In the genomic region with DNA sequence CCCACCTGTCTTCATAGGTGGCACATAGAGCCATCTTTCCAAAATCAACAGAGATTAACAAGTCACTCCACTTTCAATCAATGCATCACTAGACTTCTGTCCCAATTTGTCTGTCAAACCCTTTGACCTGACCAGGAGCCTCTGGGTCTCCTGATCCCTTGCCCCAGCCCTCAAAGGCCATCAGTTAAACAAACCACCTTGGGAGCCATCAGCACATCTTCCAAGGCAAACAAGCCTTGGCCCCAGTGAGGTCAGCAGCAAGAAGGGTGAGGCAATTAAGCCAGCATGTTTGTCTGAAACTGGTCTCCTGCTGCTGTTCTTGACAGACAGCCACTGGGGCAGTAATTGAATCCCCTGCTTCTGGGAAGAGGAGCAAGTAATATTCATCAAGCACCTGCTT, we compare ENCODE assay signal across 2 cellular contexts.
TF ChIP-seq lines count a peak whose summit lies in the region.

No MANE protein-coding gene starts in this region.

TF ChIP-seq in HEK293, 187 proteins besides CTCF, POLR2A, EP300 and RAD21:
- TF ChIP-seq, protein P1, sequence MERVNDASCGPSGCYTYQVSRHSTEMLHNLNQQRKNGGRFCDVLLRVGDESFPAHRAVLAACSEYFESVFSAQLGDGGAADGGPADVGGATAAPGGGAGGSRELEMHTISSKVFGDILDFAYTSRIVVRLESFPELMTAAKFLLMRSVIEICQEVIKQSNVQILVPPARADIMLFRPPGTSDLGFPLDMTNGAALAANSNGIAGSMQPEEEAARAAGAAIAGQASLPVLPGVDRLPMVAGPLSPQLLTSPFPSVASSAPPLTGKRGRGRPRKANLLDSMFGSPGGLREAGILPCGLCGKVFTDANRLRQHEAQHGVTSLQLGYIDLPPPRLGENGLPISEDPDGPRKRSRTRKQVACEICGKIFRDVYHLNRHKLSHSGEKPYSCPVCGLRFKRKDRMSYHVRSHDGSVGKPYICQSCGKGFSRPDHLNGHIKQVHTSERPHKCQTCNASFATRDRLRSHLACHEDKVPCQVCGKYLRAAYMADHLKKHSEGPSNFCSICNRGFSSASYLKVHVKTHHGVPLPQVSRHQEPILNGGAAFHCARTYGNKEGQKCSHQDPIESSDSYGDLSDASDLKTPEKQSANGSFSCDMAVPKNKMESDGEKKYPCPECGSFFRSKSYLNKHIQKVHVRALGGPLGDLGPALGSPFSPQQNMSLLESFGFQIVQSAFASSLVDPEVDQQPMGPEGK (tag by site-specific recombination; IDR thresholded peaks at IDR 0.05): no peak
- no peak for TF ChIP-seq SP2 (tag by site-specific recombination; IDR thresholded peaks at IDR 0.05)
- TF ChIP-seq ZNF114 (tag by site-specific recombination; IDR thresholded peaks at IDR 0.05): no peak
- peak; percentile 44; the same call in 1 of the 2 replicates for TF ChIP-seq ZIC2 (tag by site-specific recombination; IDR thresholded peaks at IDR 0.05)
- no peak for TF ChIP-seq ZNF843 (tag by site-specific recombination; IDR thresholded peaks at IDR 0.05)
- peak; percentile 24 for TF ChIP-seq SETDB1 (IDR thresholded peaks at IDR 0.05; ENCODE audit: insufficient read length, low read length)
- no peak for TF ChIP-seq ZNF140 (tag by site-specific recombination; IDR thresholded peaks at IDR 0.05)
- peak; percentile 27; the same call in 1 of the 2 replicates for TF ChIP-seq GLIS1 (tag by site-specific recombination; IDR thresholded peaks at IDR 0.05)
- TF ChIP-seq ZNF426 (tag by site-specific recombination; IDR thresholded peaks at IDR 0.05): no peak
- TF ChIP-seq ZNF654 (tag by site-specific recombination; IDR thresholded peaks at IDR 0.05; ENCODE audit: low read depth): no peak
- no peak for TF ChIP-seq ZNF10 (tag by site-specific recombination; IDR thresholded peaks at IDR 0.05)
- no peak for TF ChIP-seq GLI2 (tag by site-specific recombination; IDR thresholded peaks at IDR 0.05; ENCODE audit: borderline replicate concordance, low read depth)
- no peak for TF ChIP-seq ZNF677 (tag by site-specific recombination; IDR thresholded peaks at IDR 0.05)
- no peak for TF ChIP-seq HOXC10 (CRISPR knock-in tag; IDR thresholded peaks at IDR 0.05)
- TF ChIP-seq, protein P2, sequence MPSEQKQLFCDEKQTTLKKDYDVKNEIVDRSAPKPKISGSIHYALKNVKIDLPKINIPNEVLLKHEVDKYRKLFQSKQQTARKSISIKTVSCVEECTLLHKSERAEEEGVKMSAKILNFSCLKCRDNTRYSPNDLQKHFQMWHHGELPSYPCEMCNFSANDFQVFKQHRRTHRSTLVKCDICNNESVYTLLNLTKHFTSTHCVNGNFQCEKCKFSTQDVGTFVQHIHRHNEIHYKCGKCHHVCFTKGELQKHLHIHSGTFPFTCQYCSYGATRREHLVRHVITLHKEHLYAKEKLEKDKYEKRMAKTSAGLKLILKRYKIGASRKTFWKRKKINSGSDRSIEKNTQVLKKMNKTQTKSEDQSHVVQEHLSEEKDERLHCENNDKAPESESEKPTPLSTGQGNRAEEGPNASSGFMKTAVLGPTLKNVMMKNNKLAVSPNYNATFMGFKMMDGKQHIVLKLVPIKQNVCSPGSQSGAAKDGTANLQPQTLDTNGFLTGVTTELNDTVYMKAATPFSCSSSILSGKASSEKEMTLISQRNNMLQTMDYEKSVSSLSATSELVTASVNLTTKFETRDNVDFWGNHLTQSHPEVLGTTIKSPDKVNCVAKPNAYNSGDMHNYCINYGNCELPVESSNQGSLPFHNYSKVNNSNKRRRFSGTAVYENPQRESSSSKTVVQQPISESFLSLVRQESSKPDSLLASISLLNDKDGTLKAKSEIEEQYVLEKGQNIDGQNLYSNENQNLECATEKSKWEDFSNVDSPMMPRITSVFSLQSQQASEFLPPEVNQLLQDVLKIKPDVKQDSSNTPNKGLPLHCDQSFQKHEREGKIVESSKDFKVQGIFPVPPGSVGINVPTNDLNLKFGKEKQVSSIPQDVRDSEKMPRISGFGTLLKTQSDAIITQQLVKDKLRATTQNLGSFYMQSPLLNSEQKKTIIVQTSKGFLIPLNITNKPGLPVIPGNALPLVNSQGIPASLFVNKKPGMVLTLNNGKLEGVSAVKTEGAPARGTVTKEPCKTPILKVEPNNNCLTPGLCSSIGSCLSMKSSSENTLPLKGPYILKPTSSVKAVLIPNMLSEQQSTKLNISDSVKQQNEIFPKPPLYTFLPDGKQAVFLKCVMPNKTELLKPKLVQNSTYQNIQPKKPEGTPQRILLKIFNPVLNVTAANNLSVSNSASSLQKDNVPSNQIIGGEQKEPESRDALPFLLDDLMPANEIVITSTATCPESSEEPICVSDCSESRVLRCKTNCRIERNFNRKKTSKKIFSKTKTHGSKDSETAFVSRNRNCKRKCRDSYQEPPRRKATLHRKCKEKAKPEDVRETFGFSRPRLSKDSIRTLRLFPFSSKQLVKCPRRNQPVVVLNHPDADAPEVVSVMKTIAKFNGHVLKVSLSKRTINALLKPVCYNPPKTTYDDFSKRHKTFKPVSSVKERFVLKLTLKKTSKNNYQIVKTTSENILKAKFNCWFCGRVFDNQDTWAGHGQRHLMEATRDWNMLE (tag by site-specific recombination; conservative IDR thresholded peaks at IDR 0.05; ENCODE audit: low read depth): no peak

TF ChIP-seq in HepG2, 621 proteins besides CTCF, POLR2A, EP300 and RAD21 (continues in another document):
- TF ChIP-seq, protein P3, sequence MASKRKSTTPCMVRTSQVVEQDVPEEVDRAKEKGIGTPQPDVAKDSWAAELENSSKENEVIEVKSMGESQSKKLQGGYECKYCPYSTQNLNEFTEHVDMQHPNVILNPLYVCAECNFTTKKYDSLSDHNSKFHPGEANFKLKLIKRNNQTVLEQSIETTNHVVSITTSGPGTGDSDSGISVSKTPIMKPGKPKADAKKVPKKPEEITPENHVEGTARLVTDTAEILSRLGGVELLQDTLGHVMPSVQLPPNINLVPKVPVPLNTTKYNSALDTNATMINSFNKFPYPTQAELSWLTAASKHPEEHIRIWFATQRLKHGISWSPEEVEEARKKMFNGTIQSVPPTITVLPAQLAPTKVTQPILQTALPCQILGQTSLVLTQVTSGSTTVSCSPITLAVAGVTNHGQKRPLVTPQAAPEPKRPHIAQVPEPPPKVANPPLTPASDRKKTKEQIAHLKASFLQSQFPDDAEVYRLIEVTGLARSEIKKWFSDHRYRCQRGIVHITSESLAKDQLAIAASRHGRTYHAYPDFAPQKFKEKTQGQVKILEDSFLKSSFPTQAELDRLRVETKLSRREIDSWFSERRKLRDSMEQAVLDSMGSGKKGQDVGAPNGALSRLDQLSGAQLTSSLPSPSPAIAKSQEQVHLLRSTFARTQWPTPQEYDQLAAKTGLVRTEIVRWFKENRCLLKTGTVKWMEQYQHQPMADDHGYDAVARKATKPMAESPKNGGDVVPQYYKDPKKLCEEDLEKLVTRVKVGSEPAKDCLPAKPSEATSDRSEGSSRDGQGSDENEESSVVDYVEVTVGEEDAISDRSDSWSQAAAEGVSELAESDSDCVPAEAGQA (IDR thresholded peaks at IDR 0.05; ENCODE audit: low read depth): no peak
- TF ChIP-seq, protein P3 (CRISPR knock-in tag; IDR thresholded peaks at IDR 0.05; ENCODE audit: borderline replicate concordance): no peak
- TF ChIP-seq, protein P4, sequence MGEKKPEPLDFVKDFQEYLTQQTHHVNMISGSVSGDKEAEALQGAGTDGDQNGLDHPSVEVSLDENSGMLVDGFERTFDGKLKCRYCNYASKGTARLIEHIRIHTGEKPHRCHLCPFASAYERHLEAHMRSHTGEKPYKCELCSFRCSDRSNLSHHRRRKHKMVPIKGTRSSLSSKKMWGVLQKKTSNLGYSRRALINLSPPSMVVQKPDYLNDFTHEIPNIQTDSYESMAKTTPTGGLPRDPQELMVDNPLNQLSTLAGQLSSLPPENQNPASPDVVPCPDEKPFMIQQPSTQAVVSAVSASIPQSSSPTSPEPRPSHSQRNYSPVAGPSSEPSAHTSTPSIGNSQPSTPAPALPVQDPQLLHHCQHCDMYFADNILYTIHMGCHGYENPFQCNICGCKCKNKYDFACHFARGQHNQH (CRISPR knock-in tag; IDR thresholded peaks at IDR 0.05): peak; percentile 66; the same call in 1 of the 2 replicates
- TF ChIP-seq JARID2 (CRISPR knock-in tag; IDR thresholded peaks at IDR 0.05; ENCODE audit: insufficient replicate concordance): no peak
- TF ChIP-seq MEF2D (CRISPR knock-in tag; IDR thresholded peaks at IDR 0.05): peak; percentile 26; the same call in 1 of the 2 replicates
- TF ChIP-seq KAT8 (CRISPR knock-in tag; IDR thresholded peaks at IDR 0.05): peak; percentile 52; the same call in 1 of the 2 replicates
- TF ChIP-seq, protein P5, sequence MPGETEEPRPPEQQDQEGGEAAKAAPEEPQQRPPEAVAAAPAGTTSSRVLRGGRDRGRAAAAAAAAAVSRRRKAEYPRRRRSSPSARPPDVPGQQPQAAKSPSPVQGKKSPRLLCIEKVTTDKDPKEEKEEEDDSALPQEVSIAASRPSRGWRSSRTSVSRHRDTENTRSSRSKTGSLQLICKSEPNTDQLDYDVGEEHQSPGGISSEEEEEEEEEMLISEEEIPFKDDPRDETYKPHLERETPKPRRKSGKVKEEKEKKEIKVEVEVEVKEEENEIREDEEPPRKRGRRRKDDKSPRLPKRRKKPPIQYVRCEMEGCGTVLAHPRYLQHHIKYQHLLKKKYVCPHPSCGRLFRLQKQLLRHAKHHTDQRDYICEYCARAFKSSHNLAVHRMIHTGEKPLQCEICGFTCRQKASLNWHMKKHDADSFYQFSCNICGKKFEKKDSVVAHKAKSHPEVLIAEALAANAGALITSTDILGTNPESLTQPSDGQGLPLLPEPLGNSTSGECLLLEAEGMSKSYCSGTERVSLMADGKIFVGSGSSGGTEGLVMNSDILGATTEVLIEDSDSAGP (CRISPR knock-in tag; IDR thresholded peaks at IDR 0.05; ENCODE audit: borderline replicate concordance): 0 out of 2 replicates have a peak, but pooled peaks have one; percentile 37
- TF ChIP-seq, protein P6, sequence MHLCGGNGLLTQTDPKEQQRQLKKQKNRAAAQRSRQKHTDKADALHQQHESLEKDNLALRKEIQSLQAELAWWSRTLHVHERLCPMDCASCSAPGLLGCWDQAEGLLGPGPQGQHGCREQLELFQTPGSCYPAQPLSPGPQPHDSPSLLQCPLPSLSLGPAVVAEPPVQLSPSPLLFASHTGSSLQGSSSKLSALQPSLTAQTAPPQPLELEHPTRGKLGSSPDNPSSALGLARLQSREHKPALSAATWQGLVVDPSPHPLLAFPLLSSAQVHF (CRISPR knock-in tag; IDR thresholded peaks at IDR 0.05): no peak
- TF ChIP-seq, protein P7, sequence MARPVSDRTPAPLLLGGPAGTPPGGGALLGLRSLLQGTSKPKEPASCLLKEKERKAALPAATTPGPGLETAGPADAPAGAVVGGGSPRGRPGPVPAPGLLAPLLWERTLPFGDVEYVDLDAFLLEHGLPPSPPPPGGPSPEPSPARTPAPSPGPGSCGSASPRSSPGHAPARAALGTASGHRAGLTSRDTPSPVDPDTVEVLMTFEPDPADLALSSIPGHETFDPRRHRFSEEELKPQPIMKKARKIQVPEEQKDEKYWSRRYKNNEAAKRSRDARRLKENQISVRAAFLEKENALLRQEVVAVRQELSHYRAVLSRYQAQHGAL (CRISPR knock-in tag; IDR thresholded peaks at IDR 0.05; ENCODE audit: not compliant biosample characterization): no peak
- peak; percentile 64 for TF ChIP-seq ZNF746 (CRISPR knock-in tag; IDR thresholded peaks at IDR 0.05)
- TF ChIP-seq, protein P8, sequence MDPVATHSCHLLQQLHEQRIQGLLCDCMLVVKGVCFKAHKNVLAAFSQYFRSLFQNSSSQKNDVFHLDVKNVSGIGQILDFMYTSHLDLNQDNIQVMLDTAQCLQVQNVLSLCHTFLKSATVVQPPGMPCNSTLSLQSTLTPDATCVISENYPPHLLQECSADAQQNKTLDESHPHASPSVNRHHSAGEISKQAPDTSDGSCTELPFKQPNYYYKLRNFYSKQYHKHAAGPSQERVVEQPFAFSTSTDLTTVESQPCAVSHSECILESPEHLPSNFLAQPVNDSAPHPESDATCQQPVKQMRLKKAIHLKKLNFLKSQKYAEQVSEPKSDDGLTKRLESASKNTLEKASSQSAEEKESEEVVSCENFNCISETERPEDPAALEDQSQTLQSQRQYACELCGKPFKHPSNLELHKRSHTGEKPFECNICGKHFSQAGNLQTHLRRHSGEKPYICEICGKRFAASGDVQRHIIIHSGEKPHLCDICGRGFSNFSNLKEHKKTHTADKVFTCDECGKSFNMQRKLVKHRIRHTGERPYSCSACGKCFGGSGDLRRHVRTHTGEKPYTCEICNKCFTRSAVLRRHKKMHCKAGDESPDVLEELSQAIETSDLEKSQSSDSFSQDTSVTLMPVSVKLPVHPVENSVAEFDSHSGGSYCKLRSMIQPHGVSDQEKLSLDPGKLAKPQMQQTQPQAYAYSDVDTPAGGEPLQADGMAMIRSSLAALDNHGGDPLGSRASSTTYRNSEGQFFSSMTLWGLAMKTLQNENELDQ (CRISPR knock-in tag; IDR thresholded peaks at IDR 0.05; ENCODE audit: borderline replicate concordance): no peak
- TF ChIP-seq, protein P9, sequence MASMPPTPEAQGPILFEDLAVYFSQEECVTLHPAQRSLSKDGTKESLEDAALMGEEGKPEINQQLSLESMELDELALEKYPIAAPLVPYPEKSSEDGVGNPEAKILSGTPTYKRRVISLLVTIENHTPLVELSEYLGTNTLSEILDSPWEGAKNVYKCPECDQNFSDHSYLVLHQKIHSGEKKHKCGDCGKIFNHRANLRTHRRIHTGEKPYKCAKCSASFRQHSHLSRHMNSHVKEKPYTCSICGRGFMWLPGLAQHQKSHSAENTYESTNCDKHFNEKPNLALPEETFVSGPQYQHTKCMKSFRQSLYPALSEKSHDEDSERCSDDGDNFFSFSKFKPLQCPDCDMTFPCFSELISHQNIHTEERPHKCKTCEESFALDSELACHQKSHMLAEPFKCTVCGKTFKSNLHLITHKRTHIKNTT (CRISPR knock-in tag; IDR thresholded peaks at IDR 0.05): no peak
- TF ChIP-seq, protein P10, sequence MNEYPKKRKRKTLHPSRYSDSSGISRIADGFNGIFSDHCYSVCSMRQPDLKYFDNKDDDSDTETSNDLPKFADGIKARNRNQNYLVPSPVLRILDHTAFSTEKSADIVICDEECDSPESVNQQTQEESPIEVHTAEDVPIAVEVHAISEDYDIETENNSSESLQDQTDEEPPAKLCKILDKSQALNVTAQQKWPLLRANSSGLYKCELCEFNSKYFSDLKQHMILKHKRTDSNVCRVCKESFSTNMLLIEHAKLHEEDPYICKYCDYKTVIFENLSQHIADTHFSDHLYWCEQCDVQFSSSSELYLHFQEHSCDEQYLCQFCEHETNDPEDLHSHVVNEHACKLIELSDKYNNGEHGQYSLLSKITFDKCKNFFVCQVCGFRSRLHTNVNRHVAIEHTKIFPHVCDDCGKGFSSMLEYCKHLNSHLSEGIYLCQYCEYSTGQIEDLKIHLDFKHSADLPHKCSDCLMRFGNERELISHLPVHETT (CRISPR knock-in tag; conservative IDR thresholded peaks at IDR 0.05): no peak
- peak; percentile 98 for TF ChIP-seq NCOA2 (CRISPR knock-in tag; IDR thresholded peaks at IDR 0.05)
